Comparison of ENCODE assay signal across 8 cellular contexts in the genomic region with DNA sequence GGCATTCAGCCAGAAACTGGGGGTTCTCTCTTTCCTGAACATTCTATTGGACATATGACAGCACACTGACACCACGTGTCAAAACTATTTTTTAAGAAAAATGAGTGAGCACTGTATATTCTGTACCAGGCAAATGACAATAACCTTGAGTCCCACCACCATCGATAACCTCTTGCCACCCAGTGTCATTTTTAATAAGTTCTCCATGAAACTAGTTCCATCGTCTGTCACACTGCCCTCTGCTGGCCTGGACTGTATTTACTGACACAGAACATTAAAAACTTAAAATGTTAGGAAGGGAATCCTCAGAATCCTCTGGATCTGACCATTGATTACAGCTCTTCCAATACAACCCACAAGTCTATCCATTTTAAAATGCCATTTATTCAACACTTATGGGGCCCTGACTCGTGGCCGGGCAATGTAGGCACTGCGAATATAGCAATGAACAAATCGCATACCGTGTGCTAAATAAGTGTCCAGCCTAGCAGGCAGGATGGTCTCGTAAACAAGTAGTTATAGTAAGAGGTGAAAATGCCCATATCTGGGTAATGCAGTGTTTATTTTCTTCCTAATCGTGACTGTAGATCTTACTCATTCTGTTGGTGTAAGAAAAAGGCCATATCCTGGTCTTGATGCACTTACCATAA. TPM values are rescaled to one million over a fixed set of nuclear protein-coding genes. Genes with fewer than 3 reads are reported as not detected.
A peak's percentile ranks its signal among the peaks of the same experiment; 100 is the strongest.
DNase-seq lines count a peak whose midpoint lies in the region; ATAC-seq and TF ChIP-seq lines count a peak whose summit lies in the region.

No MANE protein-coding gene starts in this region.

- H3K4me3 ChIP-seq in upper lobe of right lung: no peak overlapping the region

- H3K27me3 Mint-ChIP-seq in naive thymus-derived CD8-positive, alpha-beta T cell: peaks cover 0 to 8% (median 3%) of the 10 kb centered on the region in 5 donors

- no peaks in the 10 kb centered on the region for H3K4me1 Mint-ChIP-seq in naive thymus-derived CD8-positive, alpha-beta T cell

- ATAC-seq in esophagus mucosa (peak; percentile 25), upper lobe of right lung (peak; percentile 75), HG02973 (IDR thresholded peaks at IDR 0.05; ENCODE audit: unreplicated experiment) (no peak)
- no peak for ATAC-seq in naive thymus-derived CD8-positive, alpha-beta T cell

- no peak overlapping the region for H3K27ac ChIP-seq in upper lobe of right lung

- TF ChIP-seq CTCF in upper lobe of right lung (IDR thresholded peaks at IDR 0.05): peak; percentile 73

- no peaks in the 10 kb centered on the region for H3K36me3 Mint-ChIP-seq in naive thymus-derived CD8-positive, alpha-beta T cell

- no peaks in the 10 kb centered on the region for H3K36me3 ChIP-seq in upper lobe of right lung

- no peak overlapping the region for H3K4me3 Mint-ChIP-seq in naive thymus-derived CD8-positive, alpha-beta T cell

- no peaks in the 10 kb centered on the region for H3K27me3 ChIP-seq in upper lobe of right lung

- peak; percentile 27 to 46 for DNase-seq in NCI-H446 (lab: John Stamatoyannopoulos, UW)
- no peak for DNase-seq in NCI-H446 treated with DMSO at 0.1 percent for 48 hours (lab: John Stamatoyannopoulos, UW)
- DNase-seq in M059J (ENCODE audit: low read depth): peak; percentile 23
- DNase-seq in activated CD4-positive, alpha-beta T cell treated with anti-CD3 and anti-CD28 coated beads, Interleukin-2, amount 50 U/mL, for 4 hours: peak; percentile 7 to 16
- DNase-seq in naive thymus-derived CD8-positive, alpha-beta T cell: peak in 6 of 10 donors; percentile 4 to 25 (median 6)
- DNase-seq in upper lobe of right lung: peak; percentile 68

- intact Hi-C loops in upper lobe of right lung (cut with DNase I): no loop called here

- no peaks in the 10 kb centered on the region for H3K9me3 Mint-ChIP-seq in naive thymus-derived CD8-positive, alpha-beta T cell

- POLR2A ChIA-PET in naive thymus-derived CD8-positive, alpha-beta T cell (lab: Charles Lee): no interaction called here

- no peaks in the 10 kb centered on the region for H3K4me1 ChIP-seq in upper lobe of right lung

- no peaks in the 10 kb centered on the region for H3K9me3 ChIP-seq in upper lobe of right lung

- no peak overlapping the region for H3K27ac Mint-ChIP-seq in naive thymus-derived CD8-positive, alpha-beta T cell

RNA-seq across cellular contexts. Expression of gene CACNB2, which starts 35.9 kb away (rescaled TPM):
- total RNA-seq in M059J (2014; rRNA removed; shearing (Covaris generic)): 0.52 TPM in 1 of 2 replicates, not detected in the other
- total RNA-seq in esophagus mucosa (0.40 TPM), upper lobe of right lung (4.2 TPM)
- total RNA-seq in naive thymus-derived CD8-positive, alpha-beta T cell: not detected
- polyA plus RNA-seq in naive thymus-derived CD8-positive, alpha-beta T cell: under 1 TPM; 0.13 to 0.27 (median 0.17) TPM

Comparison
In these comparisons a context has a peak if more than half of its experiments do, and no peak if none do; other contexts are left out.
1. ATAC-seq: peak in esophagus mucosa (single experiment) and upper lobe of right lung (single experiment); none in naive thymus-derived CD8-positive, alpha-beta T cell (0 of 2) and HG02973 (single experiment).